8 cellular contexts compared by ENCODE assay signal in the genomic region with DNA sequence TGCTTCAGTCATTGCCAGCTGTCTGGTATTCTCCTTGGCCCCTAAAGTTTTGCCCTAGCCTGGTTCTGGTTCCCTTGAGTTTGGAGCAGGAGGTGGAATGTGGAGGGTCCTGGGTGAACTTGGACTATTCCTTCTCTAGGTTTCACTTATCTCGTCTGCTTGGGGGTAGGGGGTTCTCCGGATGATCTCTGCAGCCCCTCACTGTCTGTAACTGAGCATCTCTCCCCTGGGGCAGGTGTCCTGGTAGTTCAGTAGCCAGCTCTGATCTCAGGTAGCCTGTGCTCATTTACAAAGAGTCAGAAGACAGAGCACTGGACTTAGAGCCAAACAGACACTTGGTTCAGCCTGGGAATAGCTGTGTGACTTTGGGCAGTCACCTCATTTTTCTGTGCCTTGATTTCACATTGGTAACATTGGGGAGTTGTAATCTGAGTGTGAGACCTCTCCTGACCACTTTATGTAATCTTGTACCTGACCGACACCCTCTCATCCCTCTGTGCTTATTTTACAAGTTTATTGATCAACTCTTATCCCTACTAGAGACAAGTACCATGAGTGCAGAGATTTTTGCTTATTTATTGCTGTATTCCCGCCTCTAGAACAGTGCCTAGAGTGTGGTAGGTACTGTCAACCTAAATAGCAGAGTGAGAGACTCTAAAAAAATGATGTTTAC. TPM values are rescaled to one million over a fixed set of nuclear protein-coding genes. Genes with fewer than 3 reads are reported as not detected.
DNase-seq lines count a peak whose midpoint lies in the region.

No MANE protein-coding gene starts in this region.

- peak overlapping the region; percentile 95 for H3K27ac Mint-ChIP-seq in activated CD4-positive, alpha-beta memory T cell treated with anti-CD3 and anti-CD28 coated beads for 36 hours

- H3K9me3 Mint-ChIP-seq in activated CD4-positive, alpha-beta memory T cell treated with anti-CD3 and anti-CD28 coated beads for 36 hours, result no peaks in the 10 kb centered on the region

- H3K36me3 ChIP-seq in iPS-18a (ENCODE audit: control insufficient read depth, low read depth, low read length), result no peaks in the 10 kb centered on the region
- H3K36me3 ChIP-seq in stomach smooth muscle (ENCODE audit: control insufficient read depth in 2 of 2, insufficient read depth in 2 of 2, low read length in 2 of 2), result no peaks in the 10 kb centered on the region

- H3K4me1 ChIP-seq in iPS-18a (ENCODE audit: control insufficient read depth, low read depth, low read length) (peaks cover 22% of the 10 kb centered on the region), stomach smooth muscle (ENCODE audit: control insufficient read depth, insufficient read depth, low read length) (peaks cover 19% of the 10 kb centered on the region)

- H3K9ac ChIP-seq in iPS-18a (ENCODE audit: low read length) (peak overlapping the region; percentile 78), stomach smooth muscle (ENCODE audit: low read length in 2 of 2) (peak overlapping the region; percentile 85 to 87)

- H3K27ac ChIP-seq in iPS-18a (ENCODE audit: low read length) (no peak overlapping the region), stomach smooth muscle (ENCODE audit: low read length) (peak overlapping the region; percentile 97)

- H3K27me3 Mint-ChIP-seq in activated CD4-positive, alpha-beta memory T cell treated with anti-CD3 and anti-CD28 coated beads for 36 hours, result no peaks in the 10 kb centered on the region

- H3K27me3 ChIP-seq in iPS-18a (ENCODE audit: control insufficient read depth, insufficient read depth, low read length) (no peaks in the 10 kb centered on the region), stomach smooth muscle (ENCODE audit: control insufficient read depth in 1 of 2, insufficient read depth in 2 of 2, low read length in 2 of 2) (no peaks in the 10 kb centered on the region)

- H3K4me3 ChIP-seq in iPS-18a (ENCODE audit: low read length) (peak overlapping the region; percentile 76), stomach smooth muscle (ENCODE audit: low read length in 2 of 2) (peak overlapping the region; percentile 95 to 99)

- DNase-seq in NCI-H2107 treated with DMSO at 0.1 percent for 48 hours (lab: John Stamatoyannopoulos, UW; ENCODE audit: unreplicated experiment), result peak; percentile 3
- no peak for DNase-seq in NCI-H2107 (lab: John Stamatoyannopoulos, UW)
- no peak for DNase-seq in activated CD4-positive, alpha-beta memory T cell treated with anti-CD3 and anti-CD28 coated beads for 36 hours
- no peak for DNase-seq in UCSD-AML1 (lab: John Stamatoyannopoulos, UW; ENCODE audit: unreplicated experiment)
- no peak for DNase-seq in inferior parietal cortex (ENCODE audit: extremely low spot score)
- DNase-seq in activated CD4-positive, alpha-beta T cell treated with anti-CD3 and anti-CD28 coated beads for 1 hour, result no peak

- POLR2A ChIA-PET in activated CD4-positive, alpha-beta memory T cell treated with anti-CD3 and anti-CD28 coated beads for 36 hours (lab: Charles Lee), result interaction anchor here (0.6 to 4.2 kb wide), 24 partner anchors 7 to 290 kb away, joined by 3 to 114 read pairs (median 6); partner anchors contain the start of genes DESI1, MEI1, NDUFA6 and SNU13

- CTCF ChIA-PET in activated CD4-positive, alpha-beta memory T cell treated with anti-CD3 and anti-CD28 coated beads for 36 hours (lab: Charles Lee), result interaction anchor here (0.6 to 5.3 kb wide), 10 partner anchors 19 to 140 kb away, joined by 3 to 54 read pairs (median 12); partner anchors contain the start of gene SREBF2

- peak overlapping the region; percentile 98 for H3K4me3 Mint-ChIP-seq in activated CD4-positive, alpha-beta memory T cell treated with anti-CD3 and anti-CD28 coated beads for 36 hours

- no peaks in the 10 kb centered on the region for H3K36me3 Mint-ChIP-seq in activated CD4-positive, alpha-beta memory T cell treated with anti-CD3 and anti-CD28 coated beads for 36 hours

- H3K9me3 ChIP-seq in iPS-18a (ENCODE audit: control insufficient read depth, low read depth, low read length), result no peaks in the 10 kb centered on the region
- H3K9me3 ChIP-seq in stomach smooth muscle (ENCODE audit: control insufficient read depth in 2 of 2, low read length in 2 of 2), result no peaks in the 10 kb centered on the region

- H3K4me1 Mint-ChIP-seq in activated CD4-positive, alpha-beta memory T cell treated with anti-CD3 and anti-CD28 coated beads for 36 hours (ENCODE audit: low read depth), result peaks cover 35% of the 10 kb centered on the region

- intact Hi-C loops in activated CD4-positive, alpha-beta memory T cell treated with anti-CD3 and anti-CD28 coated beads for 36 hours (cut with micrococcal nuclease), result no loop called here

RNA-seq across cellular contexts. Expression of gene CCDC134, which starts 0.8 kb away (rescaled TPM):
- total RNA-seq in activated CD4-positive, alpha-beta memory T cell treated with anti-CD3 and anti-CD28 coated beads for 36 hours, result 10 to 100 TPM; 16.1 to 17.6 TPM

RNA-seq across cellular contexts. Expression of gene SREBF2, which starts 31.6 kb away (rescaled TPM):
- 100 to 1,000 TPM; 131 to 137 TPM for total RNA-seq in activated CD4-positive, alpha-beta memory T cell treated with anti-CD3 and anti-CD28 coated beads for 36 hours
